ENCODE assay signal across 2 cellular contexts in genomic region chr7:92205987-92206386, GRCh38.
TF ChIP-seq lines count a peak whose summit lies in the region.

No MANE protein-coding gene starts in this region.

TF ChIP-seq in HepG2, 621 proteins besides CTCF, POLR2A, EP300 and RAD21:
- TF ChIP-seq ZFP1 (CRISPR knock-in tag; IDR thresholded peaks at IDR 0.05) (no peak), HOXA3 (CRISPR knock-in tag; IDR thresholded peaks at IDR 0.05) (no peak), ZNF280D (CRISPR knock-in tag; IDR thresholded peaks at IDR 0.05) (no peak), ZNF563 (CRISPR knock-in tag; IDR thresholded peaks at IDR 0.05) (no peak)

TF ChIP-seq in WTC11, 78 proteins besides CTCF, POLR2A, EP300 and RAD21:
- no peak for TF ChIP-seq TEAD1 (CRISPR knock-in tag; IDR thresholded peaks at IDR 0.05)
- no peak for TF ChIP-seq ATF6 (CRISPR knock-in tag; IDR thresholded peaks at IDR 0.05)
- no peak for TF ChIP-seq E2F5 (CRISPR knock-in tag; IDR thresholded peaks at IDR 0.05)
- TF ChIP-seq NR3C1 (CRISPR knock-in tag; conservative IDR thresholded peaks at IDR 0.05; ENCODE audit: low read depth): no peak
- TF ChIP-seq PRRX2 (CRISPR knock-in tag; IDR thresholded peaks at IDR 0.05): no peak
- no peak for TF ChIP-seq EMX1 (CRISPR knock-in tag; IDR thresholded peaks at IDR 0.05)
- TF ChIP-seq USF2 (CRISPR knock-in tag; IDR thresholded peaks at IDR 0.05): no peak
- TF ChIP-seq MYBL2 (CRISPR knock-in tag; IDR thresholded peaks at IDR 0.05): no peak
- TF ChIP-seq TEAD4 (CRISPR knock-in tag; IDR thresholded peaks at IDR 0.05): no peak
- TF ChIP-seq MXD4 (CRISPR knock-in tag; IDR thresholded peaks at IDR 0.05; ENCODE audit: borderline replicate concordance): no peak
- no peak for TF ChIP-seq ZNF121 (CRISPR knock-in tag; IDR thresholded peaks at IDR 0.05)
- TF ChIP-seq ZSCAN18 (CRISPR knock-in tag; IDR thresholded peaks at IDR 0.05): no peak
- no peak for TF ChIP-seq FOXP1 (CRISPR knock-in tag; IDR thresholded peaks at IDR 0.05; ENCODE audit: borderline replicate concordance)
- no peak for TF ChIP-seq NFYB (CRISPR knock-in tag; conservative IDR thresholded peaks at IDR 0.05; ENCODE audit: low read depth)
- no peak for TF ChIP-seq GRHL2 (CRISPR knock-in tag; IDR thresholded peaks at IDR 0.05; ENCODE audit: insufficient replicate concordance, severe bottlenecking)
- TF ChIP-seq ZNF317 (CRISPR knock-in tag; IDR thresholded peaks at IDR 0.05; ENCODE audit: borderline replicate concordance, low read depth): no peak
